ENCODE assay signal across 10 cellular contexts in the genomic region with DNA sequence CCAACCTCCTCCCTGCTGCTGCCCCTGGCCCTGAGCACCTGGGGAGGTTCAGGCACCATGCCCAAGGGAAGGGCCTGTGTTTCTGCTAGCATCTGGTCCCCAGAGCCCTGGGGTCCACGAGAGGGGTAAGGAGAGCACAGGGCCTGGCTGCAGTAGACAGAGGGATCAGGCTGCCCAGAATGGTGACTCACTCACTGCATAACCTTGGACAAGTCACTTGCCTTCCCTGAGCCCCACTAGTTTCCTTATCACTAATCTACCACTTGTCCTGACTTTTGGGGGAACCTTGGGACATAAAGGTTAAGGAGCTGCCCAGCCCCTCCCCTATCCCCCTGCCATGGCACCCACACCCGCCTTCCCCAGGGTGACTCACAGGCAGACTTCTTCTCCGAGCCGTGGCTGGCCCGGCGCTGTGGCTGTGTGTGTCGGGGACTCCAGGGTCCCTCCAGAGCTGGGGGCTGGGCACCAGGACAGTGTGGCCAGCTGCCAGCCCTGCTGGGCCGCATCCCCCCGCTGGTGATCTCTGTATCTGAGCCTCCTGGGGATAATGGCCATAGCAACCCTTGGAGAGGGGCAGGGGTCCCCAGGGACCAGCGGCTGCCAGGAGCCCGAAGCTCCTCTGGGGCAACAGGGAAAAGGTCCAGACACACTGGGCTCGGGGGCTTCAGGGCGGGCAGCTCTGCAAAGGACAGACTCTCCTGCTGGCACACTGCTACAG. TPM values are rescaled to one million over a fixed set of nuclear protein-coding genes. Genes with fewer than 3 reads are reported as not detected.
DNase-seq lines count a peak whose midpoint lies in the region; ATAC-seq and TF ChIP-seq lines count a peak whose summit lies in the region.
"Had no signal": no experiment of that assay in that cellular context is flagged by ENCODE, and none has a peak within 500 bp of the region (broad histone marks: within the 10 kb centered on the region; RNA-seq: fewer than 3 reads in every experiment).

No MANE protein-coding gene starts in this region.

- TF ChIP-seq POLR2A in spleen (IDR thresholded peaks at IDR 0.05) = no peak

- CTCF ChIA-PET in CD4-positive, alpha-beta T cell (lab: Charles Lee) = no interaction called here

- no peaks in the 10 kb centered on the region for H3K9me3 ChIP-seq in CD4-positive, alpha-beta T cell (ENCODE audit: control insufficient read depth, low read length)
- no peaks in the 10 kb centered on the region for H3K9me3 ChIP-seq in spleen

- intact Hi-C loops in CD4-positive, alpha-beta T cell (cut with DNase I, micrococcal nuclease) = loop anchor here (5.0 to 10.0 kb wide), 2 partner anchors 404 to 846 kb away; partner anchors contain the start of genes NBPF1 (in 1 of the 2) and SDHB (in 1 of the 2)
- intact Hi-C loops in spleen (cut with DNase I; ENCODE audit: low total_unique reads) = no loop called here

- no peak overlapping the region for H3K27ac Mint-ChIP-seq in CD4-positive, alpha-beta T cell
- H3K27ac Mint-ChIP-seq in naive B cell = peak overlapping the region in 2 of 6 donors; percentile 21 to 47

- H3K27me3 Mint-ChIP-seq in CD4-positive, alpha-beta T cell = no peaks in the 10 kb centered on the region
- peaks cover 0 to 21% (median 0%) of the 10 kb centered on the region in 3 donors for H3K27me3 Mint-ChIP-seq in naive B cell

- no peaks in the 10 kb centered on the region for H3K9me3 Mint-ChIP-seq in CD4-positive, alpha-beta T cell
- no peaks in the 10 kb centered on the region for H3K9me3 Mint-ChIP-seq in naive B cell

- H3K36me3 Mint-ChIP-seq in CD4-positive, alpha-beta T cell (ENCODE audit: low read depth) = peaks cover 12% of the 10 kb centered on the region
- H3K36me3 Mint-ChIP-seq in naive B cell = peaks cover 0 to 7% of the 10 kb centered on the region in 2 donors

- H3K4me3 ChIP-seq in spleen = no peak overlapping the region

- DNase-seq in CD4-positive, alpha-beta T cell = no peak
- peak; percentile 18 for DNase-seq in HCEC 1CT
- peak; percentile 49 for DNase-seq in amniotic epithelial cell (ENCODE audit: low read depth)
- no peak for DNase-seq in naive B cell
- no peak for DNase-seq in spleen
- DNase-seq in HuH-7.5 (ENCODE audit: low spot score) = no peak
- DNase-seq in A172 (ENCODE audit: low spot score) = no peak
- DNase-seq: anterior cingulate cortex, NCI-H526 treated with DMSO at 0.1 percent for 48 hours had no signal

- H3K4me1 ChIP-seq in spleen = peaks cover 6 to 29% (median 17%) of the 10 kb centered on the region in 6 donors

- 88 to 100% (median 91%) methylated on average over 1 to 13 of the region's 13 CpGs; no CpG with 5 or more reads in 1 of the 5 donors for WGBS in spleen, 5 donors

- no peaks in the 10 kb centered on the region for H3K27me3 ChIP-seq in CD4-positive, alpha-beta T cell (ENCODE audit: control insufficient read depth, insufficient read depth, low read length)
- no peaks in the 10 kb centered on the region for H3K27me3 ChIP-seq in spleen (replicated peaks in 1 of 7)

- H3K4me1 Mint-ChIP-seq in CD4-positive, alpha-beta T cell (ENCODE audit: low read depth) = peaks cover 12% of the 10 kb centered on the region
- H3K4me1 Mint-ChIP-seq in naive B cell = peaks cover 5 to 19% (median 5%) of the 10 kb centered on the region in 3 donors

- H3K27ac ChIP-seq in CD4-positive, alpha-beta T cell (ENCODE audit: low read depth, low read length) = no peak overlapping the region
- peak overlapping the region in 1 of 8 donors; percentile 96 for H3K27ac ChIP-seq in spleen

- no peak for TF ChIP-seq CTCF in CD4-positive, alpha-beta T cell (IDR thresholded peaks at IDR 0.05)
- no peak for TF ChIP-seq CTCF in spleen (IDR thresholded peaks at IDR 0.05 in 8 of 11, conservative IDR thresholded peaks at IDR 0.05 in 3 of 11)

- H3K36me3 ChIP-seq in spleen = peaks cover 0 to 12% (median 1%) of the 10 kb centered on the region in 6 donors

- no peak for ATAC-seq in CD4-positive, alpha-beta T cell (ENCODE audit: poor library complexity)
- no peak for ATAC-seq in naive B cell (ENCODE audit: low read depth in 2 of 2)
- ATAC-seq: esophagus mucosa had no signal

- POLR2A ChIA-PET in CD4-positive, alpha-beta T cell (lab: Charles Lee) = interaction anchor here (3.4 kb wide), 1 partner anchor 8 kb away, joined by 46 read pairs; no protein-coding TSS in a partner anchor

- H3K4me3 Mint-ChIP-seq in CD4-positive, alpha-beta T cell = peak overlapping the region; percentile 25
- peak overlapping the region in 7 of 8 donors; percentile 38 to 91 (median 60) for H3K4me3 Mint-ChIP-seq in naive B cell

RNA-seq across cellular contexts. Expression of gene ARHGEF19, which starts 4.0 kb away (rescaled TPM):
- 1 to 10 TPM; 3.8 to 5.8 TPM for total RNA-seq in CD4-positive, alpha-beta T cell
- polyA plus RNA-seq in naive B cell (ENCODE audit: low read depth in 6 of 6) (10 to 100 TPM in 2 of 6 donors, 1 to 10 TPM in 4; 7.0 to 10.8 (median 8.1) TPM), spleen (1 to 10 TPM; 4.8 to 7.7 (median 6.4) TPM)
- total RNA-seq in spleen = 10 to 100 TPM in 1 of 7 donors, 1 to 10 TPM in 6; 3.5 to 12.9 (median 8.0) TPM
- 0.50 and 1.1 TPM in 2 replicates for total RNA-seq in A172 (2014; rRNA removed; shearing (Covaris generic))

RNA-seq across cellular contexts. Expression of gene CPLANE2, which starts 28.6 kb away (rescaled TPM):
- 1 to 10 TPM; 5.3 to 8.4 TPM for total RNA-seq in CD4-positive, alpha-beta T cell
- polyA plus RNA-seq in naive B cell (ENCODE audit: low read depth in 6 of 6) (1 to 10 TPM; 2.3 to 6.3 (median 3.7) TPM), spleen (1 to 10 TPM; 2.1 to 6.1 (median 2.2) TPM)
- total RNA-seq in spleen = 1 to 10 TPM; 4.0 to 7.6 (median 5.3) TPM
- total RNA-seq in A172 (2014; rRNA removed; shearing (Covaris generic)) = 2.5 and 5.5 TPM in 2 replicates

RNA-seq across cellular contexts. Expression of gene EPHA2, which starts 52.6 kb away (rescaled TPM):
- under 1 TPM in 1 of 2 experiments, not detected in 1; 0.22 TPM for total RNA-seq in CD4-positive, alpha-beta T cell
- not detected for polyA plus RNA-seq in naive B cell (ENCODE audit: low read depth in 6 of 6)
- 10 to 100 TPM; 10.6 to 35.7 (median 17.1) TPM for total RNA-seq in spleen
- 1 to 10 TPM; 2.0 to 7.4 (median 2.6) TPM for polyA plus RNA-seq in spleen
- 54.3 and 78.1 TPM in 2 replicates for total RNA-seq in A172 (2014; rRNA removed; shearing (Covaris generic))

Comparison
In these comparisons a context has a peak if more than half of its experiments do, and no peak if none do; other contexts are left out.
1. DNase-seq: peak in HCEC 1CT (single experiment) and amniotic epithelial cell (single experiment); none in CD4-positive, alpha-beta T cell (0 of 10), naive B cell (single experiment), spleen (single experiment), HuH-7.5 (single experiment) and A172 (single experiment).
2. RNA of gene EPHA2, which starts 52.6 kb away (total RNA-seq): 54.3 to 78.1 TPM in A172 and 10.6 to 35.7 TPM in spleen; 0.22 TPM in CD4-positive, alpha-beta T cell; every median in the first group is over 4 times any median in the second.